Comparison of ENCODE assay signal across 19 cellular contexts in the genomic region with DNA sequence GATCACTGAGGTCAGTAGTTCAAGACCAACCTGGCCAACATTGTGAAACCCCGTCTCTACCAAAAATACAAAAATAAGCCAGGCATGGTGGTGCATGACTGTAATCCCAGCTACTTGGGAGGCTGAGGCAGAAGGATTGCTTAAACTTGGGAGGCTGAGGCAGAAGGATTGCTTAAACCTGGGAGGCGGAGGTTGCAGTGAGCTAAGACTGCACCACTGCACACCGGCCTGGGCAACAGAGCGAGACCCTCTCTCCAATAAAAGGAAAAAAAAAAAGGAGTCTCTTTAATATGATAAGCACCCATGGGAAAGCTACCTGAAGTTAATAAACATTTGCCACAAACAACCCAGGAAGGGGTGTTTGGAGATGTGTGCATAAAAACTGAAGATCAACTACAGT. TPM values are rescaled to one million over a fixed set of nuclear protein-coding genes. Genes with fewer than 3 reads are reported as not detected.
A peak's percentile ranks its signal among the peaks of the same experiment; 100 is the strongest.
DNase-seq lines count a peak whose midpoint lies in the region; ATAC-seq and TF ChIP-seq lines count a peak whose summit lies in the region.
"Had no signal": no experiment of that assay in that cellular context is flagged by ENCODE, and none has a peak within 500 bp of the region (broad histone marks: within the 10 kb centered on the region; RNA-seq: fewer than 3 reads in every experiment).

No MANE protein-coding gene starts in this region.

- H3K4me1 ChIP-seq in Karpas-422 (ENCODE audit: low read length) (peaks cover 30% of the 10 kb centered on the region), A673 (ENCODE audit: insufficient read depth, low read length, poor library complexity, severe bottlenecking) (peaks cover 29% of the 10 kb centered on the region)

- no peak for TF ChIP-seq CTCF in chondrocyte (IDR thresholded peaks at IDR 0.05)
- TF ChIP-seq CTCF in neural crest cell (conservative IDR thresholded peaks at IDR 0.05), result no peak
- no peak for TF ChIP-seq CTCF in A673 (conservative IDR thresholded peaks at IDR 0.05; ENCODE audit: low read depth, low read length)

- H3K27me3 ChIP-seq in Karpas-422 (ENCODE audit: low read length) (no peaks in the 10 kb centered on the region), A673 (replicated peaks; ENCODE audit: insufficient read depth, low read depth, low read length, poor library complexity) (no peaks in the 10 kb centered on the region)
- H3K27me3 ChIP-seq: neutrophil, stomach, upper lobe of right lung had no signal

- H3K36me3 ChIP-seq in Karpas-422 (ENCODE audit: insufficient read depth, low read length) (no peaks in the 10 kb centered on the region), A673 (ENCODE audit: insufficient read depth, low read length, poor library complexity, severe bottlenecking) (no peaks in the 10 kb centered on the region)
- H3K36me3 ChIP-seq: neutrophil, stomach, upper lobe of right lung had no signal

- H3K9ac ChIP-seq in Karpas-422 (ENCODE audit: low read length), result no peak overlapping the region

- no peak overlapping the region for H2AFZ ChIP-seq in Karpas-422 (ENCODE audit: low read length)

- no peak for ATAC-seq in sciatic nerve
- ATAC-seq: upper lobe of right lung had no signal

- no peaks in the 10 kb centered on the region for H3K9me2 ChIP-seq in Karpas-422 (replicated peaks; ENCODE audit: insufficient read depth, low read length)

- H3K27me3 Mint-ChIP-seq in T-helper 1 cell treated with Interleukin-12 subunit alpha and Interleukin-12 subunit beta and Interleukin-4 antibody, amounts not matched to agents 30 μg/mL and 1 μg/mL, for 36 hours (ENCODE audit: low read depth), result no peaks in the 10 kb centered on the region
- H3K27me3 Mint-ChIP-seq in chondrocyte (ENCODE audit: low read depth) (no peaks in the 10 kb centered on the region), neural crest cell (ENCODE audit: low read depth) (peaks cover 6% of the 10 kb centered on the region)

- peaks cover 17% of the 10 kb centered on the region for H3K36me3 Mint-ChIP-seq in T-helper 1 cell treated with Interleukin-12 subunit alpha and Interleukin-12 subunit beta and Interleukin-4 antibody, amounts not matched to agents 30 μg/mL and 1 μg/mL, for 36 hours (ENCODE audit: low read depth)
- H3K36me3 Mint-ChIP-seq in chondrocyte (ENCODE audit: low read depth) (no peaks in the 10 kb centered on the region), neural crest cell (ENCODE audit: low read depth) (no peaks in the 10 kb centered on the region)

- intact Hi-C loops in sciatic nerve (cut with DNase I), result no loop called here
- intact Hi-C loops in A673 (cut with micrococcal nuclease; ENCODE audit: unreplicated experiment), result no loop called here

- H3K9me3 ChIP-seq in Karpas-422 (ENCODE audit: low read length), result no peaks in the 10 kb centered on the region
- no peaks in the 10 kb centered on the region for H3K9me3 ChIP-seq in A673 (ENCODE audit: low read depth, low read length, poor library complexity, severe bottlenecking)
- H3K9me3 ChIP-seq: neutrophil, stomach, upper lobe of right lung had no signal

- H3K27ac ChIP-seq in Karpas-422 (ENCODE audit: low read length) (no peak overlapping the region), A673 (ENCODE audit: low read depth, low read length, poor library complexity, severe bottlenecking) (no peak overlapping the region)
- H3K27ac ChIP-seq: 22Rv1, neutrophil, stomach, upper lobe of right lung had no signal

- peak overlapping the region; percentile 6 for H3K4me3 Mint-ChIP-seq in T-helper 1 cell treated with Interleukin-12 subunit alpha and Interleukin-12 subunit beta and Interleukin-4 antibody, amounts not matched to agents 30 μg/mL and 1 μg/mL, for 36 hours
- no peak overlapping the region for H3K4me3 Mint-ChIP-seq in chondrocyte (ENCODE audit: unreplicated experiment)
- peak overlapping the region; percentile 39 for H3K4me3 Mint-ChIP-seq in neural crest cell

- DNase-seq in T-helper 1 cell (no peak), Karpas-422 (no peak), chondrocyte (ENCODE audit: low spot score) (no peak), neural crest cell (ENCODE audit: low read depth, low spot score) (no peak), sciatic nerve (ENCODE audit: low spot score) (no peak), SKM-1 treated with dmso at 0.1 percent for 144 hours (lab: John Stamatoyannopoulos, UW; ENCODE audit: unreplicated experiment) (no peak), A673 (ENCODE audit: low spot score) (no peak)
- DNase-seq: activated CD4-positive, alpha-beta T cell treated with anti-CD3 and anti-CD28 coated beads, Interleukin-2, amount 50 U/mL, for 48 hours; amniotic stem cell; HFFc6; NCI-H1417; NCI-H748 treated with DMSO at 0.1 percent for 48 hours; stimulated activated CD4-positive, alpha-beta T cell treated with anti-CD3 and anti-CD28 coated beads, Interleukin-12 subunit alpha, Interleukin-12 subunit beta, amount 100 ng/mL, for 4 hours; stomach; SW 1271; upper lobe of right lung had no signal

- BruUV-seq in A673 (replicated peaks; lab: Mats Ljungman, UMichigan), result no TSS peak

- POLR2A ChIA-PET in A673 (lab: Charles Lee; ENCODE audit: low non-redundant PET), result interaction anchor here (0.7 kb wide), 1 partner anchor 283 kb away, joined by 20 read pairs; no protein-coding TSS in a partner anchor

- H3K79me2 ChIP-seq in Karpas-422 (ENCODE audit: low read length), result peaks cover 72% of the 10 kb centered on the region

- CTCF ChIA-PET in A673 (lab: Charles Lee), result no interaction called here

- H3K4me3 ChIP-seq in Karpas-422 (ENCODE audit: low read length), result no peak overlapping the region
- no peak overlapping the region for H3K4me3 ChIP-seq in A673 (ENCODE audit: low read depth, low read length, poor library complexity, severe bottlenecking)
- H3K4me3 ChIP-seq: upper lobe of right lung had no signal

- H4K20me1 ChIP-seq in Karpas-422 (ENCODE audit: insufficient read depth, low read depth, low read length), result no peaks in the 10 kb centered on the region

- H3K4me2 ChIP-seq in Karpas-422 (ENCODE audit: low read depth, low read length, poor library complexity, severe bottlenecking), result peak overlapping the region; percentile 100

- H3K4me1 Mint-ChIP-seq in T-helper 1 cell treated with Interleukin-12 subunit alpha and Interleukin-12 subunit beta and Interleukin-4 antibody, amounts not matched to agents 30 μg/mL and 1 μg/mL, for 36 hours (ENCODE audit: low read depth), result peaks cover 48% of the 10 kb centered on the region
- H3K4me1 Mint-ChIP-seq in chondrocyte (ENCODE audit: low read depth) (peaks cover 43% of the 10 kb centered on the region), neural crest cell (peaks cover 45% of the 10 kb centered on the region)

- H3K27ac Mint-ChIP-seq in T-helper 1 cell treated with Interleukin-12 subunit alpha and Interleukin-12 subunit beta and Interleukin-4 antibody, amounts not matched to agents 30 μg/mL and 1 μg/mL, for 36 hours, result no peak overlapping the region
- H3K27ac Mint-ChIP-seq in chondrocyte (ENCODE audit: unreplicated experiment), result peak overlapping the region; percentile 23
- H3K27ac Mint-ChIP-seq in neural crest cell (ENCODE audit: unreplicated experiment), result no peak overlapping the region
- H3K27ac Mint-ChIP-seq: HFFc6 had no signal

- H3K9me3 Mint-ChIP-seq in T-helper 1 cell treated with Interleukin-12 subunit alpha and Interleukin-12 subunit beta and Interleukin-4 antibody, amounts not matched to agents 30 μg/mL and 1 μg/mL, for 36 hours, result no peaks in the 10 kb centered on the region
- H3K9me3 Mint-ChIP-seq in chondrocyte (ENCODE audit: low read depth), result no peaks in the 10 kb centered on the region
- H3K9me3 Mint-ChIP-seq in neural crest cell, result no peaks in the 10 kb centered on the region
- H3K9me3 Mint-ChIP-seq: HFFc6 had no signal

RNA-seq across cellular contexts. Expression of gene STRN, which starts 2.6 kb away (rescaled TPM):
- 18.3 and 34.1 TPM in 2 replicates for total RNA-seq in Karpas-422 (2014; rRNA removed; shearing (Covaris generic); ENCODE audit: low replicate concordance)
- total RNA-seq in chondrocyte (22.7 to 27.5 TPM (median 25.3 TPM) in 3 replicates), neural crest cell (26.4 and 27.2 TPM in 2 replicates), sciatic nerve (38.9 TPM), A673 (2021) (36.1 TPM in 2 replicates)
